ENCODE assay signal across 20 cellular contexts in genomic region chr2:138537170-138537915, GRCh38. TPM values are rescaled to one million over a fixed set of nuclear protein-coding genes. Genes with fewer than 3 reads are reported as not detected.
DNase-seq lines count a peak whose midpoint lies in the region; ATAC-seq and TF ChIP-seq lines count a peak whose summit lies in the region.
"Had no signal": no experiment of that assay in that cellular context is flagged by ENCODE, and none has a peak within 500 bp of the region (broad histone marks: within the 10 kb centered on the region; RNA-seq: fewer than 3 reads in every experiment).

No MANE protein-coding gene starts in this region.

- H3K4me1 Mint-ChIP-seq in endothelial cell (ENCODE audit: unreplicated experiment): peaks cover 22% of the 10 kb centered on the region
- H3K4me1 Mint-ChIP-seq in progenitor cell of endocrine pancreas (ENCODE audit: low read depth): peaks cover 2% of the 10 kb centered on the region

- H3K27me3 Mint-ChIP-seq in endothelial cell (ENCODE audit: unreplicated experiment) (peaks cover 4% of the 10 kb centered on the region), progenitor cell of endocrine pancreas (no peaks in the 10 kb centered on the region)
- H3K27me3 Mint-ChIP-seq: activated naive CD8-positive, alpha-beta T cell; CD4-positive, alpha-beta memory T cell had no signal

- H3K9me3 Mint-ChIP-seq in endothelial cell (ENCODE audit: unreplicated experiment) (peaks cover 4% of the 10 kb centered on the region), progenitor cell of endocrine pancreas (ENCODE audit: low read depth) (peaks cover 20% of the 10 kb centered on the region)

- ATAC-seq in GM18867 (IDR thresholded peaks at IDR 0.05; ENCODE audit: unreplicated experiment) (peak; percentile 42), GM21786 (IDR thresholded peaks at IDR 0.05; ENCODE audit: unreplicated experiment) (no peak), HG03521 (IDR thresholded peaks at IDR 0.05; ENCODE audit: unreplicated experiment) (no peak)
- ATAC-seq: stimulated activated effector memory CD8-positive, alpha-beta T cell treated with anti-CD3 and anti-CD28 coated beads, Interleukin-12 subunit alpha, Interleukin-12 subunit beta, amount 100 ng/mL, for 72 hours had no signal

- H3K4me3 Mint-ChIP-seq in endothelial cell (ENCODE audit: unreplicated experiment) (peak overlapping the region; percentile 76), progenitor cell of endocrine pancreas (ENCODE audit: low read depth) (no peak overlapping the region)
- H3K4me3 Mint-ChIP-seq: activated naive CD8-positive, alpha-beta T cell; CD4-positive, alpha-beta memory T cell; stimulated activated effector memory CD8-positive, alpha-beta T cell treated with anti-CD3 and anti-CD28 coated beads, Interleukin-12 subunit alpha, Interleukin-12 subunit beta, amount 100 ng/mL, for 72 hours had no signal

- no peak overlapping the region for H3K27ac Mint-ChIP-seq in endothelial cell (ENCODE audit: unreplicated experiment)
- H3K27ac Mint-ChIP-seq in progenitor cell of endocrine pancreas: peak overlapping the region; percentile 70
- H3K27ac Mint-ChIP-seq: activated naive CD8-positive, alpha-beta T cell; CD4-positive, alpha-beta memory T cell; stimulated activated effector memory CD8-positive, alpha-beta T cell treated with anti-CD3 and anti-CD28 coated beads, Interleukin-12 subunit alpha, Interleukin-12 subunit beta, amount 100 ng/mL, for 72 hours had no signal

- no peak for TF ChIP-seq CTCF in endothelial cell (IDR thresholded peaks at IDR 0.05; ENCODE audit: unreplicated experiment)
- TF ChIP-seq CTCF in progenitor cell of endocrine pancreas (IDR thresholded peaks at IDR 0.05; ENCODE audit: unreplicated experiment): no peak

- DNase-seq in LoVo (ENCODE audit: low spot score): peak; percentile 14
- DNase-seq in endothelial cell (ENCODE audit: low spot score): no peak
- no peak for DNase-seq in progenitor cell of endocrine pancreas (ENCODE audit: low spot score, unreplicated experiment)
- no peak for DNase-seq in SW480 (ENCODE audit: low spot score)
- no peak for DNase-seq in NCI-H345 treated with DMSO at 0.1 percent for 48 hours (lab: John Stamatoyannopoulos, UW; ENCODE audit: unreplicated experiment)
- DNase-seq: CD4-positive, alpha-beta memory T cell; central memory CD4-positive, alpha-beta T cell; DMS53; hypothalamus; NCI-H1694 treated with DMSO at 0.1 percent for 48 hours; NCI-H2171 treated with DMSO at 0.1 percent for 48 hours; NCI-H526 treated with DMSO at 0.1 percent for 48 hours; stimulated activated CD4-positive, alpha-beta T cell treated with anti-CD3 and anti-CD28 coated beads, Interleukin-1b, Interleukin-23, amount 100 ng/mL, for 48 hours; T-helper 9 cell; testis had no signal

- H3K36me3 Mint-ChIP-seq in endothelial cell (ENCODE audit: low read depth, unreplicated experiment) (peaks cover 37% of the 10 kb centered on the region), progenitor cell of endocrine pancreas (ENCODE audit: insufficient read depth) (peaks cover 42% of the 10 kb centered on the region)
- H3K36me3 Mint-ChIP-seq: stimulated activated effector memory CD8-positive, alpha-beta T cell treated with anti-CD3 and anti-CD28 coated beads, Interleukin-12 subunit alpha, Interleukin-12 subunit beta, amount 100 ng/mL, for 72 hours had no signal

RNA-seq across cellular contexts. Expression of gene SPOPL, which starts 35.8 kb away (rescaled TPM):
- total RNA-seq in endothelial cell (ENCODE audit: unreplicated experiment) (27.8 TPM), progenitor cell of endocrine pancreas (29.7 and 33.0 TPM in 2 replicates)
